ENCODE assay signal across 28 cellular contexts in genomic region chr10:1117651-1118050, GRCh38.
DNase-seq lines count a peak whose midpoint lies in the region; ATAC-seq, FAIRE-seq and TF ChIP-seq lines count a peak whose summit lies in the region.
"Had no signal": no experiment of that assay in that cellular context is flagged by ENCODE, and none has a peak within 500 bp of the region (broad histone marks: within the 10 kb centered on the region; RNA-seq: fewer than 3 reads in every experiment).

No MANE protein-coding gene starts in this region.

- no peaks in the 10 kb centered on the region for H3K9me3 ChIP-seq in CD8-positive, alpha-beta T cell (ENCODE audit: low read length)
- H3K9me3 ChIP-seq: gastroesophageal sphincter, left ventricle myocardium inferior, stomach, tibial artery had no signal

- no peak overlapping the region for H3K4me3 Mint-ChIP-seq in CD8-positive, alpha-beta T cell
- H3K4me3 Mint-ChIP-seq in osteocyte (ENCODE audit: unreplicated experiment) = no peak overlapping the region

- no peaks in the 10 kb centered on the region for H3K27me3 ChIP-seq in CD8-positive, alpha-beta T cell (ENCODE audit: insufficient read depth, low read length)
- H3K27me3 ChIP-seq: gastroesophageal sphincter, hepatocyte, stomach, tibial artery had no signal

- H3K9me3 Mint-ChIP-seq in CD8-positive, alpha-beta T cell = no peaks in the 10 kb centered on the region
- H3K9me3 Mint-ChIP-seq in osteocyte (ENCODE audit: unreplicated experiment) = no peaks in the 10 kb centered on the region
- H3K9me3 Mint-ChIP-seq: immature natural killer cell had no signal

- peaks cover 94% of the 10 kb centered on the region for H3K36me3 Mint-ChIP-seq in CD8-positive, alpha-beta T cell
- peaks cover 50% of the 10 kb centered on the region for H3K36me3 Mint-ChIP-seq in osteocyte (ENCODE audit: unreplicated experiment)

- DNase-seq in activated CD8-positive, alpha-beta memory T cell treated with anti-CD3 and anti-CD28 coated beads for 24 hours = peak; percentile 55
- DNase-seq in activated CD8-positive, alpha-beta memory T cell treated with anti-CD3 and anti-CD28 coated beads, Interleukin-2, amount 50 U/mL, for 4 hours = no peak
- DNase-seq in CD8-positive, alpha-beta T cell = peak in 2 of 7 experiments; percentile 32 to 44
- DNase-seq in coronary artery (ENCODE audit: low spot score) = peak; percentile 26
- peak; percentile 49 for DNase-seq in osteocyte (ENCODE audit: extremely low spot score, unreplicated experiment)
- no peak for DNase-seq in NCI-H526 (lab: John Stamatoyannopoulos, UW)
- DNase-seq in GM19239 (ENCODE audit: insufficient read length, low spot score) = no peak
- no peak for DNase-seq in NCI-H1930 (lab: John Stamatoyannopoulos, UW)
- DNase-seq: ACHN, dermis blood vessel endothelial cell, immature natural killer cell, left ventricle myocardium inferior, mesendoderm, NCI-H1105 treated with DMSO at 0.1 percent for 48 hours, NCI-H2029 treated with DMSO at 0.1 percent for 48 hours, NCI-H69, SIG-M5, stomach, tibial artery had no signal

- POLR2A ChIA-PET in CD8-positive, alpha-beta T cell (lab: Charles Lee) = no interaction called here

- no peak overlapping the region for H3K4me3 ChIP-seq in CD8-positive, alpha-beta T cell (ENCODE audit: low read depth, low read length)
- H3K4me3 ChIP-seq in coronary artery = no peak overlapping the region
- H3K4me3 ChIP-seq: gastroesophageal sphincter, hepatocyte, K562, left ventricle myocardium inferior, stomach, tibial artery had no signal

- CTCF ChIA-PET in CD8-positive, alpha-beta T cell (lab: Charles Lee) = no interaction called here

- TF ChIP-seq CTCF in CD8-positive, alpha-beta T cell (IDR thresholded peaks at IDR 0.05) = no peak
- TF ChIP-seq CTCF in coronary artery (IDR thresholded peaks at IDR 0.05) (no peak), osteocyte (IDR thresholded peaks at IDR 0.05) (no peak)

- H3K4me1 ChIP-seq in CD8-positive, alpha-beta T cell (ENCODE audit: insufficient read depth, low read length) = peaks cover 18% of the 10 kb centered on the region
- H3K4me1 ChIP-seq: gastroesophageal sphincter, stomach, tibial artery had no signal

- no peaks in the 10 kb centered on the region for H3K27me3 Mint-ChIP-seq in CD8-positive, alpha-beta T cell (ENCODE audit: low read depth)
- no peaks in the 10 kb centered on the region for H3K27me3 Mint-ChIP-seq in osteocyte (ENCODE audit: unreplicated experiment)

- H3K36me3 ChIP-seq in CD8-positive, alpha-beta T cell (ENCODE audit: insufficient read depth, low read length) = peaks cover 46% of the 10 kb centered on the region

- H3K27ac Mint-ChIP-seq in CD8-positive, alpha-beta T cell = peak overlapping the region; percentile 84
- no peak overlapping the region for H3K27ac Mint-ChIP-seq in osteocyte (ENCODE audit: unreplicated experiment)

- intact Hi-C loops in CD8-positive, alpha-beta T cell (cut with DNase I, micrococcal nuclease) = no loop called here

- peak overlapping the region; percentile 17 for H3K27ac ChIP-seq in CD8-positive, alpha-beta T cell (ENCODE audit: low read depth, low read length)
- H3K27ac ChIP-seq in coronary artery = no peak overlapping the region
- H3K27ac ChIP-seq: gastroesophageal sphincter, hepatocyte, left ventricle myocardium inferior, stomach, tibial artery had no signal

- ATAC-seq in CD8-positive, alpha-beta T cell = peak; percentile 20
- ATAC-seq: gastroesophageal sphincter, HCT116, K562 had no signal

- H3K4me1 Mint-ChIP-seq in CD8-positive, alpha-beta T cell (ENCODE audit: low read depth) = peaks cover 43% of the 10 kb centered on the region
- H3K4me1 Mint-ChIP-seq in osteocyte (ENCODE audit: unreplicated experiment) = no peaks in the 10 kb centered on the region

- no peak for FAIRE-seq in GM19239 (lab: Jason Lieb, UNC)
- FAIRE-seq: D721Med, endothelial cell of umbilical vein, GM18507, K562, RCC 7860, TTC549 had no signal

Comparison
In these comparisons a context has a peak if more than half of its experiments do, and no peak if none do; other contexts are left out.
1. DNase-seq: peak in activated CD8-positive, alpha-beta memory T cell treated with anti-CD3 and anti-CD28 coated beads for 24 hours (single experiment), coronary artery (single experiment) and osteocyte (single experiment); none in activated CD8-positive, alpha-beta memory T cell treated with anti-CD3 and anti-CD28 coated beads, Interleukin-2, amount 50 U/mL, for 4 hours (single experiment), NCI-H526 (0 of 2), GM19239 (single experiment) and NCI-H1930 (0 of 2).